Comparison of ENCODE assay signal across 8 cellular contexts in the genomic region with DNA sequence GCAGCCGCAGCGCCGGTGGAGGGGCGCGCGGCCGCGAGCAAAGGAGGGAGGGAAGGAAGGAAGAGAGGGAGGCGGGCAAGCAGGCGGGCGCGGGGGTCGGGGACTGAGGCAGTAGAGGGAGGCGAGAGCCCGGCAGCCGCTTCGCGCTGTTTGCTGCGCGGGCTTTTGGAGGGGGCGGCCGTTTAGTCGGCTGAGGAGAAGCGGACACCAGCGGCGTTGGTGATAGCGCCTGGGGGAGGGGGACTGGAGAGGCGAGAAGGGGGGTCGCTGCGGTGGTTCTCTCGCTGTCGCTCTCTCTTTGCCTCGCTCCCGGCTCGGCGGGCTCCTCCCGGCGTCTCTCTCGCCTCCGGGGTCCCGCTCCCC. TPM values are rescaled to one million over a fixed set of nuclear protein-coding genes. Genes with fewer than 3 reads are reported as not detected.
DNase-seq lines count a peak whose midpoint lies in the region; ATAC-seq lines count a peak whose summit lies in the region.

A gene (plus strand): TSS at position 1 of the 363 bp plus-strand sequence.

- H3K36me3 ChIP-seq in mesodermal cell (ENCODE audit: control insufficient read depth, insufficient read depth, low read length) (peaks cover 27% of the 10 kb centered on the region), aorta (ENCODE audit: control insufficient read depth in 1 of 2, insufficient read depth in 2 of 2, low read length in 1 of 2) (no peaks in the 10 kb centered on the region)

- 0 to 1% methylated on average over 16 to 23 of the region's 41 CpGs for WGBS in mesodermal cell (ENCODE audit: insufficient coverage in 2 of 2), 2 experiments
- WGBS in aorta, 2 donors: 0% methylated on average over 4 to 41 of the region's 41 CpGs

- H3K9me3 ChIP-seq in mesodermal cell (ENCODE audit: control insufficient read depth, low read length) (no peaks in the 10 kb centered on the region), aorta (ENCODE audit: control insufficient read depth, low read length) (no peaks in the 10 kb centered on the region)

- H3K4me3 ChIP-seq in mesodermal cell (ENCODE audit: extremely low read depth, insufficient read depth, low read length, poor library complexity, severe bottlenecking) (peak within 1 kb of the TSS; percentile 98), aorta (ENCODE audit: low read length in 2 of 2) (peak within 1 kb of the TSS; percentile 96 to 100)

- peaks cover 4% of the 10 kb centered on the region for H3K4me1 ChIP-seq in mesodermal cell (ENCODE audit: control insufficient read depth, insufficient read depth, low read length, poor library complexity, severe bottlenecking)
- peaks cover 1 to 5% of the 10 kb centered on the region in 2 donors for H3K4me1 ChIP-seq in aorta (ENCODE audit: control insufficient read depth in 1 of 2, insufficient read depth in 2 of 2, low read length in 2 of 2)

- H3K27me3 ChIP-seq in aorta (ENCODE audit: control insufficient read depth in 1 of 2, insufficient read depth in 2 of 2, low read length in 1 of 2): no peaks in the 10 kb centered on the region

- peak within 1 kb of the TSS; percentile 97 for H3K27ac ChIP-seq in caudate nucleus (ENCODE audit: low read depth, low read length)
- peak within 1 kb of the TSS; percentile 99 for H3K27ac ChIP-seq in mesodermal cell (ENCODE audit: low read depth, low read length, severe bottlenecking)
- H3K27ac ChIP-seq in aorta (ENCODE audit: low read depth in 1 of 2, low read length in 2 of 2): peak within 1 kb of the TSS; percentile 53 to 61

- no peak for DNase-seq in A172 (ENCODE audit: low spot score)
- DNase-seq in HS-27A (ENCODE audit: low read depth): peak; percentile 20
- DNase-seq in caudate nucleus (lab: John Stamatoyannopoulos, UW): no peak
- DNase-seq in aorta: no peak
- DNase-seq in Kasumi-1 (lab: John Stamatoyannopoulos, UW): no peak
- no peak for DNase-seq in NCI-H748 treated with DMSO at 0.1 percent for 48 hours (lab: John Stamatoyannopoulos, UW)
- no peak for DNase-seq in DMS 273 (lab: John Stamatoyannopoulos, UW; ENCODE audit: unreplicated experiment)

- intact Hi-C loops in aorta (cut with DNase I): loop anchor here (1.0 to 10.0 kb wide), 3 partner anchors 127 to 210 kb away; a partner anchor contains a TSS

- no peak for ATAC-seq in aorta (ENCODE audit: low FRiP score)

RNA-seq across cellular contexts. Expression of the gene that starts here (rescaled TPM):
- 14.8 and 17.6 TPM in 2 replicates for total RNA-seq in A172 (2014; rRNA removed; shearing (Covaris generic))
- polyA plus RNA-seq in mesodermal cell (2013, experiment 1 of 2): 34.9 TPM
- polyA plus RNA-seq in mesodermal cell (2013, experiment 2 of 2): 37.0 TPM
- total RNA-seq in aorta: 10 to 100 TPM; 11.3 to 20.3 TPM
- polyA plus RNA-seq in aorta: 1 to 10 TPM; 4.1 to 6.3 TPM
